In genomic region chr4:14184265-14184664, GRCh38 we compare ENCODE assay signal across 1 cellular context.
TF ChIP-seq lines count a peak whose summit lies in the region.

No MANE protein-coding gene starts in this region.

TF ChIP-seq in IMR-90, 13 proteins besides CTCF, POLR2A, EP300 and RAD21:
- no peak for TF ChIP-seq FOS (IDR thresholded peaks at IDR 0.05; ENCODE audit: low read depth, low read length)
- TF ChIP-seq CHD1 (IDR thresholded peaks at IDR 0.05; ENCODE audit: low read depth, low read length) = no peak
